In the genomic region with DNA sequence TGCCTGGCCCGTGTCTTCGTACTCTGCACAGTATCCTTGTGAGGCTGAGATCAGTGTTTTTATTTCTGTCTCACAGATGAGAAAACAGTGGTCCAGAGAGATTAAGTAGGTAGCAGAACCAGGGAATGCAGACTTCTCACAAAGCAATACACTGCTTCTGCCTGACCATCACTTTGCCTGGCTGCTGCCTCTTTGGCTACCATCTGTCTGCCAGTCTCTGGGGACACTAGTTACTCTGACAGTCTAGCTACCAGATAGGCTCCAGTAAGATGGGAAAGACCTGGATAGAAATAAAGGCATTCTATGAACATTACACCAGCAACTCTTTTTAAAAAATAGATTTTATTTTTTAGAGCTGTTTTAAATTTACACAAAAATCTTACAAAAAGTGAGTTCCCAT, we compare ENCODE assay signal across 15 cellular contexts.
DNase-seq lines count a peak whose midpoint lies in the region; ATAC-seq lines count a peak whose summit lies in the region.
"Had no signal": no experiment of that assay in that cellular context is flagged by ENCODE, and none has a peak within 500 bp of the region (broad histone marks: within the 10 kb centered on the region; RNA-seq: fewer than 3 reads in every experiment).

No MANE protein-coding gene starts in this region.

- no peak overlapping the region for H3K4me3 Mint-ChIP-seq in stimulated activated memory B cell treated with anti-CD40 and anti-IgM and Interleukin-4, amounts not matched to agents 10 μg/mL and 1 μg/mL and 100 μg/mL, for 72 hours
- H3K4me3 Mint-ChIP-seq: CD4-positive, CD25-positive, alpha-beta regulatory T cell; HFFc6 had no signal

- no peak overlapping the region for H3K27ac Mint-ChIP-seq in stimulated activated memory B cell treated with anti-CD40 and anti-IgM and Interleukin-4, amounts not matched to agents 10 μg/mL and 1 μg/mL and 100 μg/mL, for 72 hours
- H3K27ac Mint-ChIP-seq: CD4-positive, CD25-positive, alpha-beta regulatory T cell; HFFc6 had no signal

- H3K9me3 Mint-ChIP-seq in stimulated activated memory B cell treated with anti-CD40 and anti-IgM and Interleukin-4, amounts not matched to agents 10 μg/mL and 1 μg/mL and 100 μg/mL, for 72 hours: no peaks in the 10 kb centered on the region

- H3K4me1 Mint-ChIP-seq in stimulated activated memory B cell treated with anti-CD40 and anti-IgM and Interleukin-4, amounts not matched to agents 10 μg/mL and 1 μg/mL and 100 μg/mL, for 72 hours: no peaks in the 10 kb centered on the region
- H3K4me1 Mint-ChIP-seq: CD4-positive, CD25-positive, alpha-beta regulatory T cell had no signal

- H3K27me3 Mint-ChIP-seq in stimulated activated memory B cell treated with anti-CD40 and anti-IgM and Interleukin-4, amounts not matched to agents 10 μg/mL and 1 μg/mL and 100 μg/mL, for 72 hours: no peaks in the 10 kb centered on the region
- H3K27me3 Mint-ChIP-seq: CD4-positive, CD25-positive, alpha-beta regulatory T cell had no signal

- no peak for ATAC-seq in stimulated activated memory B cell treated with anti-CD40 and anti-IgM and Interleukin-4, amounts not matched to agents 10 μg/mL and 1 μg/mL and 100 μg/mL, for 72 hours

- H3K36me3 Mint-ChIP-seq in stimulated activated memory B cell treated with anti-CD40 and anti-IgM and Interleukin-4, amounts not matched to agents 10 μg/mL and 1 μg/mL and 100 μg/mL, for 72 hours: no peaks in the 10 kb centered on the region
- H3K36me3 Mint-ChIP-seq: CD4-positive, CD25-positive, alpha-beta regulatory T cell had no signal

- DNase-seq in NCI-H524 (lab: John Stamatoyannopoulos, UW) (peak; percentile 54 to 79), NCI-H524 treated with DMSO at 0.1 percent for 48 hours (lab: John Stamatoyannopoulos, UW) (no peak), NCI-H2171 treated with DMSO at 0.1 percent for 48 hours (lab: John Stamatoyannopoulos, UW) (peak; percentile 82), cerebellar nuclear complex (lab: John Stamatoyannopoulos, UW) (peak; percentile 83 to 86), retina (peak; percentile 24), GM19240 (ENCODE audit: insufficient read length, low spot score) (no peak), A172 (ENCODE audit: low spot score) (no peak)
- DNase-seq: AML-193; CD4-positive, CD25-positive, alpha-beta regulatory T cell; DMS79 treated with DMSO at 0.1 percent for 48 hours; EL; GDM1; HCEC 1CT; HFFc6 had no signal

Comparison
In these comparisons a context has a peak if more than half of its experiments do, and no peak if none do; other contexts are left out.
1. DNase-seq: peak in NCI-H524 (2 of 2), NCI-H2171 treated with DMSO at 0.1 percent for 48 hours (single experiment), cerebellar nuclear complex (2 of 2) and retina (single experiment); none in NCI-H524 treated with DMSO at 0.1 percent for 48 hours (single experiment), GM19240 (single experiment) and A172 (single experiment).